ENCODE assay signal across 21 cellular contexts in genomic region chr20:50842821-50843220, GRCh38. TPM values are rescaled to one million over a fixed set of nuclear protein-coding genes. Genes with fewer than 3 reads are reported as not detected.
A peak's percentile ranks its signal among the peaks of the same experiment; 100 is the strongest.
DNase-seq lines count a peak whose midpoint lies in the region; ATAC-seq, FAIRE-seq and TF ChIP-seq lines count a peak whose summit lies in the region.
"Had no signal": no experiment of that assay in that cellular context is flagged by ENCODE, and none has a peak within 500 bp of the region (broad histone marks: within the 10 kb centered on the region; RNA-seq: fewer than 3 reads in every experiment).

No MANE protein-coding gene starts in this region.

- peaks cover 17% of the 10 kb centered on the region for H3K4me1 Mint-ChIP-seq in CD8-positive, alpha-beta T cell (ENCODE audit: low read depth)
- H3K4me1 Mint-ChIP-seq in activated CD8-positive, alpha-beta T cell treated with anti-CD3 and anti-CD28 coated beads, Interleukin-2, amount 10 ng/mL, durations not matched to agents 7 days and 5 days (ENCODE audit: low read depth) = peaks cover 46% of the 10 kb centered on the region
- peaks cover 13% of the 10 kb centered on the region for H3K4me1 Mint-ChIP-seq in activated CD4-positive, alpha-beta T cell treated with anti-CD3 and anti-CD28 coated beads for 36 hours

- no peak overlapping the region for H3K4me3 ChIP-seq in CD8-positive, alpha-beta T cell (ENCODE audit: low read depth, low read length)
- H3K4me3 ChIP-seq in Karpas-422 (ENCODE audit: low read length) = no peak overlapping the region
- H3K4me3 ChIP-seq in keratinocyte (ENCODE audit: control insufficient read depth in 2 of 3, extremely low read depth in 1 of 3, insufficient read depth in 2 of 3, low read depth in 1 of 3, low read length in 3 of 3) = no peak overlapping the region
- H3K4me3 ChIP-seq: BLaER1 treated with 17β-estradiol and CSF1 and Interleukin-3, amounts not matched to agents 10 nM and 100 nM; MG63 had no signal

- no peak for ATAC-seq in CD8-positive, alpha-beta T cell
- no peak for ATAC-seq in activated CD8-positive, alpha-beta T cell treated with anti-CD3 and anti-CD28 coated beads, Interleukin-2, amount 10 ng/mL, durations not matched to agents 7 days and 5 days
- ATAC-seq in activated CD4-positive, alpha-beta T cell treated with anti-CD3 and anti-CD28 coated beads for 36 hours = no peak
- ATAC-seq: SK-N-SH treated with all-trans-retinoic acid at 6 μM for 48 hours had no signal

- H4K20me1 ChIP-seq in Karpas-422 (ENCODE audit: insufficient read depth, low read depth, low read length) = no peaks in the 10 kb centered on the region
- no peaks in the 10 kb centered on the region for H4K20me1 ChIP-seq in keratinocyte (ENCODE audit: control insufficient read depth, extremely low read depth, insufficient read depth, low read length)

- peaks cover 9% of the 10 kb centered on the region for H3K36me3 ChIP-seq in CD8-positive, alpha-beta T cell (ENCODE audit: insufficient read depth, low read length)
- H3K36me3 ChIP-seq in Karpas-422 (ENCODE audit: insufficient read depth, low read length) (peaks cover 54% of the 10 kb centered on the region), keratinocyte (ENCODE audit: control insufficient read depth in 2 of 2, extremely low read depth in 1 of 2, insufficient read depth in 2 of 2, low read length in 2 of 2) (no peaks in the 10 kb centered on the region)
- H3K36me3 ChIP-seq: MG63 had no signal

- H3K4me2 ChIP-seq in Karpas-422 (ENCODE audit: low read depth, low read length, poor library complexity, severe bottlenecking) = no peak overlapping the region
- no peak overlapping the region for H3K4me2 ChIP-seq in keratinocyte (ENCODE audit: control insufficient read depth, extremely low read depth, insufficient read depth, low read depth, low read length)
- H3K4me2 ChIP-seq: BLaER1 treated with 17β-estradiol and CSF1 and Interleukin-3, amounts not matched to agents 10 nM and 100 nM had no signal

- H3K27ac Mint-ChIP-seq in CD8-positive, alpha-beta T cell = peak overlapping the region; percentile 70
- H3K27ac Mint-ChIP-seq in activated CD8-positive, alpha-beta T cell treated with anti-CD3 and anti-CD28 coated beads, Interleukin-2, amount 10 ng/mL, durations not matched to agents 7 days and 5 days = peak overlapping the region; percentile 23
- H3K27ac Mint-ChIP-seq in activated CD4-positive, alpha-beta T cell treated with anti-CD3 and anti-CD28 coated beads for 36 hours = no peak overlapping the region

- H3K4me3 Mint-ChIP-seq in CD8-positive, alpha-beta T cell = no peak overlapping the region
- no peak overlapping the region for H3K4me3 Mint-ChIP-seq in activated CD8-positive, alpha-beta T cell treated with anti-CD3 and anti-CD28 coated beads, Interleukin-2, amount 10 ng/mL, durations not matched to agents 7 days and 5 days
- no peak overlapping the region for H3K4me3 Mint-ChIP-seq in activated CD4-positive, alpha-beta T cell treated with anti-CD3 and anti-CD28 coated beads for 36 hours
- H3K4me3 Mint-ChIP-seq: CD8-positive, alpha-beta memory T cell; H9 had no signal

- no peak for TF ChIP-seq CTCF in CD8-positive, alpha-beta T cell (IDR thresholded peaks at IDR 0.05)
- TF ChIP-seq CTCF in keratinocyte (optimal IDR thresholded peaks at IDR 0.05 in 1 of 3, IDR thresholded peaks at IDR 0.05 in 1 of 3, conservative IDR thresholded peaks at IDR 0.05 in 1 of 3; ENCODE audit: extremely low read depth in 1 of 3, insufficient read depth in 2 of 3, low read length in 3 of 3) = no peak

- no peaks in the 10 kb centered on the region for H3K27me3 ChIP-seq in CD8-positive, alpha-beta T cell (ENCODE audit: insufficient read depth, low read length)
- H3K27me3 ChIP-seq in Karpas-422 (ENCODE audit: low read length) = no peaks in the 10 kb centered on the region
- H3K27me3 ChIP-seq in keratinocyte (ENCODE audit: control insufficient read depth, extremely low read depth, insufficient read depth, low read length) = no peaks in the 10 kb centered on the region
- H3K27me3 ChIP-seq: BLaER1 treated with 17β-estradiol and CSF1 and Interleukin-3, amounts not matched to agents 10 nM and 100 nM; MG63 had no signal

- H3K9me3 Mint-ChIP-seq in CD8-positive, alpha-beta T cell = no peaks in the 10 kb centered on the region
- no peaks in the 10 kb centered on the region for H3K9me3 Mint-ChIP-seq in activated CD8-positive, alpha-beta T cell treated with anti-CD3 and anti-CD28 coated beads, Interleukin-2, amount 10 ng/mL, durations not matched to agents 7 days and 5 days (ENCODE audit: insufficient read depth)
- no peaks in the 10 kb centered on the region for H3K9me3 Mint-ChIP-seq in activated CD4-positive, alpha-beta T cell treated with anti-CD3 and anti-CD28 coated beads for 36 hours (ENCODE audit: low read depth)
- H3K9me3 Mint-ChIP-seq: CD8-positive, alpha-beta memory T cell; H9 had no signal

- DNase-seq in CD8-positive, alpha-beta T cell = no peak
- DNase-seq in Karpas-422 (no peak), keratinocyte (ENCODE audit: low read depth, low spot score) (no peak), NCI-H1930 (lab: John Stamatoyannopoulos, UW) (no peak), germinal center (ENCODE audit: low spot score) (no peak), GDM1 (lab: John Stamatoyannopoulos, UW) (no peak)
- DNase-seq in activated CD8-positive, alpha-beta T cell treated with anti-CD3 and anti-CD28 coated beads, Interleukin-2, amount 10 ng/mL, durations not matched to agents 7 days and 5 days = no peak
- DNase-seq in activated CD4-positive, alpha-beta T cell treated with anti-CD3 and anti-CD28 coated beads for 36 hours = no peak
- DNase-seq: CD8-positive, alpha-beta memory T cell; DMS53; H9; MG63; NCI-H1048; NCI-H146; NCI-H510A; NCI-H748 treated with DMSO at 0.1 percent for 48 hours; NK-92 treated with Interleukin-12 subunit alpha and Interleukin-12 subunit beta, amount 100 ng/mL, for 24 hours; SIG-M5 had no signal

- CTCF ChIA-PET in CD8-positive, alpha-beta T cell (lab: Charles Lee) = interaction anchor here (1.0 kb wide), 1 partner anchor 52 kb away, joined by 3 read pairs; no protein-coding TSS in a partner anchor
- CTCF ChIA-PET in activated CD8-positive, alpha-beta T cell treated with anti-CD3 and anti-CD28 coated beads, Interleukin-2, amount 10 ng/mL, durations not matched to agents 7 days and 5 days (lab: Charles Lee) = no interaction called here
- CTCF ChIA-PET in activated CD4-positive, alpha-beta T cell treated with anti-CD3 and anti-CD28 coated beads for 36 hours (lab: Charles Lee) = no interaction called here

- H2AFZ ChIP-seq in Karpas-422 (ENCODE audit: low read length) = no peak overlapping the region
- H2AFZ ChIP-seq in keratinocyte (ENCODE audit: control insufficient read depth, low read length) = no peak overlapping the region

- no peaks in the 10 kb centered on the region for H3K4me1 ChIP-seq in CD8-positive, alpha-beta T cell (ENCODE audit: insufficient read depth, low read length)
- H3K4me1 ChIP-seq in Karpas-422 (ENCODE audit: low read length) = peaks cover 73% of the 10 kb centered on the region
- peaks cover 56% of the 10 kb centered on the region for H3K4me1 ChIP-seq in keratinocyte (ENCODE audit: control insufficient read depth, extremely low read depth, insufficient read depth, low read length)

- H3K9me1 ChIP-seq in keratinocyte (ENCODE audit: control insufficient read depth, extremely low read depth, insufficient read depth, low read length) = peaks cover 2% of the 10 kb centered on the region

- H3K27ac ChIP-seq in CD8-positive, alpha-beta T cell (ENCODE audit: low read depth, low read length) = no peak overlapping the region
- H3K27ac ChIP-seq in Karpas-422 (ENCODE audit: low read length) (peak overlapping the region; percentile 75), keratinocyte (ENCODE audit: control insufficient read depth, insufficient read depth, low read length) (peak overlapping the region; percentile 77)
- H3K27ac ChIP-seq: BLaER1 treated with 17β-estradiol and CSF1 and Interleukin-3, amounts not matched to agents 10 nM and 100 nM; HL-60 had no signal

- H3K36me3 Mint-ChIP-seq in CD8-positive, alpha-beta T cell = peaks cover 68% of the 10 kb centered on the region
- H3K36me3 Mint-ChIP-seq in activated CD8-positive, alpha-beta T cell treated with anti-CD3 and anti-CD28 coated beads, Interleukin-2, amount 10 ng/mL, durations not matched to agents 7 days and 5 days (ENCODE audit: low read depth) = peaks cover 16% of the 10 kb centered on the region
- peaks cover 4% of the 10 kb centered on the region for H3K36me3 Mint-ChIP-seq in activated CD4-positive, alpha-beta T cell treated with anti-CD3 and anti-CD28 coated beads for 36 hours (ENCODE audit: low read depth)

- dilution Hi-C loops in keratinocyte (cut with MboI; ENCODE audit: extremely low pct_ligation_motif_present, low sequenced_read_pairs) = no loop called here

- no peaks in the 10 kb centered on the region for H3K9me3 ChIP-seq in CD8-positive, alpha-beta T cell (ENCODE audit: low read length)
- no peaks in the 10 kb centered on the region for H3K9me3 ChIP-seq in Karpas-422 (ENCODE audit: low read length)
- H3K9me3 ChIP-seq in keratinocyte (ENCODE audit: control insufficient read depth, low read depth, low read length) = no peaks in the 10 kb centered on the region
- H3K9me3 ChIP-seq: BLaER1 treated with 17β-estradiol and CSF1 and Interleukin-3, amounts not matched to agents 10 nM and 100 nM; MG63 had no signal

- no peak for FAIRE-seq in keratinocyte (lab: Jason Lieb, UNC)

- H3K79me2 ChIP-seq in Karpas-422 (ENCODE audit: low read length) (peaks cover 77% of the 10 kb centered on the region), keratinocyte (ENCODE audit: control insufficient read depth, insufficient read depth, low read length) (no peaks in the 10 kb centered on the region)

- no peaks in the 10 kb centered on the region for H3K9me2 ChIP-seq in Karpas-422 (replicated peaks; ENCODE audit: insufficient read depth, low read length)

- POLR2A ChIA-PET in CD8-positive, alpha-beta T cell (lab: Charles Lee) = no interaction called here
- POLR2A ChIA-PET in activated CD8-positive, alpha-beta T cell treated with anti-CD3 and anti-CD28 coated beads, Interleukin-2, amount 10 ng/mL, durations not matched to agents 7 days and 5 days (lab: Charles Lee) = interaction anchor here (1.3 kb wide), 1 partner anchor 17 kb away, joined by 3 read pairs; no protein-coding TSS in a partner anchor
- POLR2A ChIA-PET in activated CD4-positive, alpha-beta T cell treated with anti-CD3 and anti-CD28 coated beads for 36 hours (lab: Charles Lee) = no interaction called here

- intact Hi-C loops in CD8-positive, alpha-beta T cell (cut with DNase I, micrococcal nuclease) = no loop called here
- intact Hi-C loops in activated CD4-positive, alpha-beta T cell treated with anti-CD3 and anti-CD28 coated beads for 36 hours (cut with DNase I, micrococcal nuclease) = no loop called here

- no peaks in the 10 kb centered on the region for H3K27me3 Mint-ChIP-seq in CD8-positive, alpha-beta T cell (ENCODE audit: low read depth)
- H3K27me3 Mint-ChIP-seq in activated CD8-positive, alpha-beta T cell treated with anti-CD3 and anti-CD28 coated beads, Interleukin-2, amount 10 ng/mL, durations not matched to agents 7 days and 5 days (ENCODE audit: low read depth) = no peaks in the 10 kb centered on the region
- no peaks in the 10 kb centered on the region for H3K27me3 Mint-ChIP-seq in activated CD4-positive, alpha-beta T cell treated with anti-CD3 and anti-CD28 coated beads for 36 hours
- H3K27me3 Mint-ChIP-seq: CD8-positive, alpha-beta memory T cell had no signal

- H3K9ac ChIP-seq in Karpas-422 (ENCODE audit: low read length) = no peak overlapping the region
- H3K9ac ChIP-seq in keratinocyte (ENCODE audit: control insufficient read depth, extremely low read depth, insufficient read depth, low read length) = no peak overlapping the region
- H3K9ac ChIP-seq: BLaER1 treated with 17β-estradiol and CSF1 and Interleukin-3, amounts not matched to agents 10 nM and 100 nM had no signal

RNA-seq across cellular contexts. Expression of gene BCAS4, which starts 48.0 kb away (rescaled TPM):
- 10 to 100 TPM; 29.4 to 32.3 TPM for total RNA-seq in CD8-positive, alpha-beta T cell
- 191 and 231 TPM in 2 replicates for total RNA-seq in Karpas-422 (2014; rRNA removed; shearing (Covaris generic); ENCODE audit: low replicate concordance)
- total RNA-seq in activated CD8-positive, alpha-beta T cell treated with anti-CD3 and anti-CD28 coated beads, Interleukin-2, amount 10 ng/mL, durations not matched to agents 7 days and 5 days = 10 to 100 TPM; 29.3 to 32.6 TPM
- polyA plus RNA-seq in keratinocyte = 13.8 to 23.1 TPM (median 19.0 TPM) in 3 replicates
- 1.3 TPM for polyA plus RNA-seq in keratinocyte (2011; ENCODE audit: low read depth)
- polyA plus RNA-seq in keratinocyte (2011; cell fraction: cytosol; rRNA removed) = 9.0 and 22.6 TPM in 2 replicates
- 7.0 and 12.3 TPM in 2 replicates for polyA plus RNA-seq in keratinocyte (2011; cell fraction: nucleus; rRNA removed)
- 6.9 and 15.7 TPM in 2 replicates for polyA plus RNA-seq in keratinocyte (2012; ENCODE audit: low replicate concordance)
- polyA minus RNA-seq in keratinocyte = 4.0 to 9.0 TPM (median 8.4 TPM) in 3 replicates
- polyA minus RNA-seq in keratinocyte (2011; cell fraction: cytosol; rRNA and poly(A)+ RNA removed) = 8.2 TPM
- polyA minus RNA-seq in keratinocyte (2011; cell fraction: nucleus; rRNA and poly(A)+ RNA removed) = 3.8 and 8.4 TPM in 2 replicates
- total RNA-seq in activated CD4-positive, alpha-beta T cell treated with anti-CD3 and anti-CD28 coated beads for 36 hours = 10 to 100 TPM; 11.6 to 17.0 TPM
